Comparison of ENCODE assay signal across 8 cellular contexts in the genomic region with DNA sequence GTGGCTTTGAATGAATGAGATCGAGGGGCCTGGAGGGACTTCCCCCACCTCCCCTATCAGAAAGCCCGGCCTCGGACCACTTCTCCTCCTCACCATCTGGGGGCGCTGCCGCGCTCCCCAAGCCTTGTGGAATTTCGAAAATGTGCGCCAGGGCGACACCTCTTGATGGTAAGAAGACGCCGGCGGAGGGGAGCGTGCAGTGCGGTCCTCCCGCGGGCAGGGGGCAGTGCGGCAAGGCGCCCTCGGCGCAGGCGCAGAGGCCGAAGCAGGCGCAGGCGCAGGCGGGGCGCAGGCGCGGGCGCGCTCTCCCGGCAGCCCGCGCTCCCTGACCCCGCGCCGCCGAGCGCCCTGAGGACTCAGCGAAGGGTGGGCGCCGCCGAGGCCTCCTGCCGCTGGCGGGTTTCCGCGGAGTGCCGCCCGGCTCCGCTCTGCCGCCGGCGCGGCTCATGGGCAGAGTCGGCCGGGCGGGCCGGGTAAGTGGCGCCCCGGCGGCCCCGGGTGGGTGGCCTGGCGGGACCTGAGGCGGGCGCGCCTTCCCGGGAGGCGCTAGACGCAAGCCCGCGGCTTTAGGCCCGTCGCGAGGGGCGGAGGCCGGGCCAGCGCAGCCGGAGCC. TPM values are rescaled to one million over a fixed set of nuclear protein-coding genes. Genes with fewer than 3 reads are reported as not detected.
DNase-seq lines count a peak whose midpoint lies in the region; ATAC-seq, FAIRE-seq and TF ChIP-seq lines count a peak whose summit lies in the region.

TSS of gene RBM17 (plus strand) at position 314 of the 613 bp plus-strand sequence. CDS start 8,032 bp downstream, outside the sequence.

- peaks cover 2% of the 10 kb centered on the region for H3K27me3 Mint-ChIP-seq in activated CD4-positive, alpha-beta T cell treated with anti-CD3 and anti-CD28 coated beads, Interleukin-2, amount 10 ng/mL, durations not matched to agents 24 days and 14 days

- peaks cover 20% of the 10 kb centered on the region for H3K36me3 Mint-ChIP-seq in activated CD4-positive, alpha-beta T cell treated with anti-CD3 and anti-CD28 coated beads, Interleukin-2, amount 10 ng/mL, durations not matched to agents 24 days and 14 days (ENCODE audit: low read depth)

- intact Hi-C loops in activated CD4-positive, alpha-beta T cell treated with anti-CD3 and anti-CD28 coated beads, Interleukin-2, amount 10 ng/mL, durations not matched to agents 24 days and 14 days (cut with micrococcal nuclease): loop anchor here (1.0 to 10.0 kb wide), 3 partner anchors 44 to 406 kb away; no protein-coding TSS in a partner anchor

- FAIRE-seq in GM19239 (lab: Jason Lieb, UNC): peak; percentile 89

- ATAC-seq in HG03457 (IDR thresholded peaks at IDR 0.05; ENCODE audit: unreplicated experiment): peak; percentile 75

- TF ChIP-seq CTCF in coronary artery (IDR thresholded peaks at IDR 0.05): peak; percentile 99

- peak within 1 kb of the TSS; percentile 85 for H3K27ac Mint-ChIP-seq in activated CD4-positive, alpha-beta T cell treated with anti-CD3 and anti-CD28 coated beads, Interleukin-2, amount 10 ng/mL, durations not matched to agents 24 days and 14 days

- peak within 1 kb of the TSS; percentile 95 for H3K4me3 ChIP-seq in coronary artery

- DNase-seq in C1 segment of cervical spinal cord (lab: John Stamatoyannopoulos, UW) (peak; percentile 46 to 95 (median 88)), GM19239 (ENCODE audit: insufficient read length, low spot score) (peak; percentile 85), NCI-H524 (lab: John Stamatoyannopoulos, UW) (peak; percentile 78 to 84), coronary artery (ENCODE audit: low spot score) (peak; percentile 97), left kidney (ENCODE audit: low read depth, low spot score) (peak; percentile 98)
- peak; percentile 99 for DNase-seq in activated CD4-positive, alpha-beta T cell treated with anti-CD3 and anti-CD28 coated beads, Interleukin-2, amount 10 ng/mL, durations not matched to agents 24 days and 14 days
- DNase-seq in stimulated activated CD4-positive, alpha-beta T cell treated with anti-CD3 and anti-CD28 coated beads, Interleukin-2, amount 100 ng/mL, for 24 hours: peak; percentile 98

- H3K9me3 Mint-ChIP-seq in activated CD4-positive, alpha-beta T cell treated with anti-CD3 and anti-CD28 coated beads, Interleukin-2, amount 10 ng/mL, durations not matched to agents 24 days and 14 days: no peaks in the 10 kb centered on the region

- H3K27ac ChIP-seq in coronary artery: peak within 1 kb of the TSS; percentile 85 to 94

- peaks cover 60% of the 10 kb centered on the region for H3K4me1 Mint-ChIP-seq in activated CD4-positive, alpha-beta T cell treated with anti-CD3 and anti-CD28 coated beads, Interleukin-2, amount 10 ng/mL, durations not matched to agents 24 days and 14 days

- H3K4me3 Mint-ChIP-seq in activated CD4-positive, alpha-beta T cell treated with anti-CD3 and anti-CD28 coated beads, Interleukin-2, amount 10 ng/mL, durations not matched to agents 24 days and 14 days: peak within 1 kb of the TSS; percentile 86

RNA-seq across cellular contexts. Expression of gene RBM17, which starts in this region (rescaled TPM):
- total RNA-seq in activated CD4-positive, alpha-beta T cell treated with anti-CD3 and anti-CD28 coated beads, Interleukin-2, amount 10 ng/mL, durations not matched to agents 24 days and 14 days: 258 and 262 TPM in 2 replicates

Comparison
In these comparisons a context has a peak if more than half of its experiments do, and no peak if none do; other contexts are left out.
1. Peak in every context shown above with its lines: DNase-seq, ATAC-seq, H3K4me3 ChIP-seq and H3K27ac ChIP-seq.